ENCODE assay signal across 7 cellular contexts in genomic region chr5:176006819-176007218, GRCh38. TPM values are rescaled to one million over a fixed set of nuclear protein-coding genes. Genes with fewer than 3 reads are reported as not detected.
DNase-seq lines count a peak whose midpoint lies in the region; ATAC-seq and TF ChIP-seq lines count a peak whose summit lies in the region.
"Not testable (repeated sequence)": the region's sequence is repeated elsewhere in the genome, so short reads cannot be mapped to it uniquely, and the experiment has no call there.

No MANE protein-coding gene starts in this region.

- not testable (repeated sequence) for H3K36me3 Mint-ChIP-seq in CD8-positive, alpha-beta T cell; activated CD4-positive, alpha-beta memory T cell treated with anti-CD3 and anti-CD28 coated beads for 36 hours; activated T-cell treated with anti-CD3 and anti-CD28 coated beads, Interleukin-2, amount 50 U/mL, for 72 hours (ENCODE audit: insufficient read depth in 2 of 2); activated naive CD4-positive, alpha-beta T cell treated with anti-CD3 and anti-CD28 coated beads, Interleukin-2, amount 50 U/mL, for 72 hours; effector memory CD8-positive, alpha-beta T cell (ENCODE audit: insufficient read depth); natural killer cell

- not testable (repeated sequence) for H3K27ac Mint-ChIP-seq in CD8-positive, alpha-beta T cell
- peak overlapping the region; percentile 74 for H3K27ac Mint-ChIP-seq in activated CD4-positive, alpha-beta memory T cell treated with anti-CD3 and anti-CD28 coated beads for 36 hours
- H3K27ac Mint-ChIP-seq in activated T-cell treated with anti-CD3 and anti-CD28 coated beads, Interleukin-2, amount 50 U/mL, for 72 hours = peak overlapping the region; percentile 95
- H3K27ac Mint-ChIP-seq in activated naive CD4-positive, alpha-beta T cell treated with anti-CD3 and anti-CD28 coated beads, Interleukin-2, amount 50 U/mL, for 72 hours = peak overlapping the region; percentile 85 to 95
- peak overlapping the region; percentile 49 to 91 for H3K27ac Mint-ChIP-seq in effector memory CD8-positive, alpha-beta T cell
- H3K27ac Mint-ChIP-seq in natural killer cell = peak overlapping the region; percentile 48 to 59

- not testable (repeated sequence) for TF ChIP-seq CTCF in CD8-positive, alpha-beta T cell (IDR thresholded peaks at IDR 0.05); IMR-90 (conservative IDR thresholded peaks at IDR 0.05; ENCODE audit: low read depth, low read length); natural killer cell (IDR thresholded peaks at IDR 0.05)

- not testable (repeated sequence) for BruUV-seq in IMR-90 (replicated peaks; lab: Mats Ljungman, UMichigan)

- H3K27me3 ChIP-seq in CD8-positive, alpha-beta T cell (ENCODE audit: insufficient read depth, low read length); IMR-90 (ENCODE audit: control insufficient read depth, insufficient read depth, low read length): not testable (repeated sequence)

- H2AFZ ChIP-seq in IMR-90 (replicated peaks; ENCODE audit: low read length, poor library complexity) = not testable (repeated sequence)

- ATAC-seq in CD8-positive, alpha-beta T cell; IMR-90 (ENCODE audit: low read depth); activated T-cell treated with anti-CD3 and anti-CD28 coated beads, Interleukin-2, amount 50 U/mL, for 72 hours (replicated peaks in 1 of 2); activated naive CD4-positive, alpha-beta T cell treated with anti-CD3 and anti-CD28 coated beads, Interleukin-2, amount 50 U/mL, for 72 hours; effector memory CD8-positive, alpha-beta T cell (replicated peaks); natural killer cell: not testable (repeated sequence)

- dilution Hi-C loops in IMR-90 (cut with HindIII; ENCODE audit: low sequenced_read_pairs, unreplicated experiment) = not testable (repeated sequence)

- intact Hi-C loops in CD8-positive, alpha-beta T cell (cut with DNase I, micrococcal nuclease); IMR-90 (cut with micrococcal nuclease); activated CD4-positive, alpha-beta memory T cell treated with anti-CD3 and anti-CD28 coated beads for 36 hours (cut with micrococcal nuclease); natural killer cell (cut with micrococcal nuclease): not testable (repeated sequence)

- H2BK15ac ChIP-seq in IMR-90 (ENCODE audit: low read depth, low read length) = not testable (repeated sequence)

- not testable (repeated sequence) for H2BK20ac ChIP-seq in IMR-90 (ENCODE audit: low read depth, low read length)

- not testable (repeated sequence) for H3K9me3 ChIP-seq in CD8-positive, alpha-beta T cell (ENCODE audit: low read length); IMR-90 (ENCODE audit: control insufficient read depth, insufficient read depth, low read length)

- H3K23ac ChIP-seq in IMR-90 (ENCODE audit: low read depth, low read length) = not testable (repeated sequence)

- CTCF ChIA-PET in CD8-positive, alpha-beta T cell (lab: Charles Lee); IMR-90 (lab: Yijun Ruan, JAX); activated CD4-positive, alpha-beta memory T cell treated with anti-CD3 and anti-CD28 coated beads for 36 hours (lab: Charles Lee): not testable (repeated sequence)

- H3K9ac ChIP-seq in IMR-90 (ENCODE audit: low read depth, low read length) = not testable (repeated sequence)

- not testable (repeated sequence) for H4K91ac ChIP-seq in IMR-90 (ENCODE audit: insufficient read depth, low read depth, low read length)

- H2BK120ac ChIP-seq in IMR-90 (ENCODE audit: low read depth, low read length) = not testable (repeated sequence)

- not testable (repeated sequence) for H3K27ac ChIP-seq in CD8-positive, alpha-beta T cell (ENCODE audit: low read depth, low read length); IMR-90 (ENCODE audit: insufficient read depth, low read length)

- POLR2A ChIA-PET in CD8-positive, alpha-beta T cell (lab: Charles Lee); IMR-90 (lab: Charles Lee; ENCODE audit: unreplicated experiment); activated CD4-positive, alpha-beta memory T cell treated with anti-CD3 and anti-CD28 coated beads for 36 hours (lab: Charles Lee): not testable (repeated sequence)

- H3K4me3 Mint-ChIP-seq in CD8-positive, alpha-beta T cell = peak overlapping the region; percentile 32
- H3K4me3 Mint-ChIP-seq in activated CD4-positive, alpha-beta memory T cell treated with anti-CD3 and anti-CD28 coated beads for 36 hours = peak overlapping the region; percentile 65
- H3K4me3 Mint-ChIP-seq in activated T-cell treated with anti-CD3 and anti-CD28 coated beads, Interleukin-2, amount 50 U/mL, for 72 hours = peak overlapping the region; percentile 73 to 90
- H3K4me3 Mint-ChIP-seq in effector memory CD8-positive, alpha-beta T cell = peak overlapping the region; percentile 54 to 80
- peak overlapping the region; percentile 78 for H3K4me3 Mint-ChIP-seq in natural killer cell

- peaks cover 16% of the 10 kb centered on the region for H3K4me1 Mint-ChIP-seq in CD8-positive, alpha-beta T cell (ENCODE audit: low read depth)
- peaks cover 15% of the 10 kb centered on the region for H3K4me1 Mint-ChIP-seq in activated CD4-positive, alpha-beta memory T cell treated with anti-CD3 and anti-CD28 coated beads for 36 hours (ENCODE audit: low read depth)
- peaks cover 18% of the 10 kb centered on the region for H3K4me1 Mint-ChIP-seq in activated T-cell treated with anti-CD3 and anti-CD28 coated beads, Interleukin-2, amount 50 U/mL, for 72 hours (ENCODE audit: low read depth)
- H3K4me1 Mint-ChIP-seq in effector memory CD8-positive, alpha-beta T cell (ENCODE audit: low read depth in 2 of 2) = peaks cover 8 to 11% of the 10 kb centered on the region in 2 donors
- peaks cover 10% of the 10 kb centered on the region in 2 donors for H3K4me1 Mint-ChIP-seq in natural killer cell

- not testable (repeated sequence) for H2AK5ac ChIP-seq in IMR-90 (ENCODE audit: low read depth, low read length)

- H4K20me1 ChIP-seq in IMR-90 (ENCODE audit: insufficient read depth, low read length) = not testable (repeated sequence)

- H2AK9ac ChIP-seq in IMR-90 (replicated peaks; ENCODE audit: low read depth, low read length, poor library complexity) = not testable (repeated sequence)

- not testable (repeated sequence) for H3K79me1 ChIP-seq in IMR-90 (ENCODE audit: low read depth in 1 of 2, low read length in 2 of 2)

- H3K4me1 ChIP-seq in CD8-positive, alpha-beta T cell (ENCODE audit: insufficient read depth, low read length); IMR-90 (ENCODE audit: control insufficient read depth, insufficient read depth, low read length): not testable (repeated sequence)

- H3K56ac ChIP-seq in IMR-90 (ENCODE audit: extremely low read depth, insufficient read depth, low read length) = not testable (repeated sequence)

- H3K9me1 ChIP-seq in IMR-90 (ENCODE audit: insufficient read depth, low read length) = not testable (repeated sequence)

- not testable (repeated sequence) for H3K27me3 Mint-ChIP-seq in CD8-positive, alpha-beta T cell (ENCODE audit: low read depth); activated CD4-positive, alpha-beta memory T cell treated with anti-CD3 and anti-CD28 coated beads for 36 hours; activated T-cell treated with anti-CD3 and anti-CD28 coated beads, Interleukin-2, amount 50 U/mL, for 72 hours (ENCODE audit: low read depth); effector memory CD8-positive, alpha-beta T cell; natural killer cell (ENCODE audit: low read depth in 2 of 2)

- TF ChIP-seq POLR2A in IMR-90 (IDR thresholded peaks at IDR 0.05; ENCODE audit: low read depth, low read length) = not testable (repeated sequence)

- not testable (repeated sequence) for H3K4me3 ChIP-seq in CD8-positive, alpha-beta T cell (ENCODE audit: low read depth, low read length); IMR-90 (ENCODE audit: insufficient read depth, low read depth, low read length)

- not testable (repeated sequence) for H3K14ac ChIP-seq in IMR-90 (replicated peaks; ENCODE audit: low read depth, low read length)

- 83% methylated on average over 2 of the region's 13 CpGs; no CpG with 5 or more reads in 1 of the 2 experiments for WGBS in IMR-90 (ENCODE audit: extremely low coverage in 2 of 2, insufficient read length in 1 of 2), 2 experiments

- not testable (repeated sequence) for H3K4me2 ChIP-seq in IMR-90 (ENCODE audit: low read depth, low read length)

- not testable (repeated sequence) for H3K9me3 Mint-ChIP-seq in CD8-positive, alpha-beta T cell; activated CD4-positive, alpha-beta memory T cell treated with anti-CD3 and anti-CD28 coated beads for 36 hours; activated T-cell treated with anti-CD3 and anti-CD28 coated beads, Interleukin-2, amount 50 U/mL, for 72 hours; activated naive CD4-positive, alpha-beta T cell treated with anti-CD3 and anti-CD28 coated beads, Interleukin-2, amount 50 U/mL, for 72 hours; effector memory CD8-positive, alpha-beta T cell; natural killer cell

- DNase-seq in CD8-positive, alpha-beta T cell; activated CD4-positive, alpha-beta memory T cell treated with anti-CD3 and anti-CD28 coated beads for 36 hours; activated T-cell treated with anti-CD3 and anti-CD28 coated beads, Interleukin-2, amount 50 U/mL, for 72 hours; activated naive CD4-positive, alpha-beta T cell treated with anti-CD3 and anti-CD28 coated beads, Interleukin-2, amount 50 U/mL, for 72 hours (ENCODE audit: low spot score in 2 of 2); effector memory CD8-positive, alpha-beta T cell; natural killer cell: not testable (repeated sequence)
- DNase-seq in IMR-90 = peak; percentile 0

- in situ Hi-C loops in IMR-90 (cut with MboI; ENCODE audit: low sequenced_read_pairs) = not testable (repeated sequence)

- H4K8ac ChIP-seq in IMR-90 (ENCODE audit: low read depth in 2 of 2, low read length in 2 of 2) = not testable (repeated sequence)

- not testable (repeated sequence) for H4K5ac ChIP-seq in IMR-90 (ENCODE audit: low read depth, low read length)

- not testable (repeated sequence) for H3K36me3 ChIP-seq in CD8-positive, alpha-beta T cell (ENCODE audit: insufficient read depth, low read length); IMR-90 (ENCODE audit: control insufficient read depth, insufficient read depth, low read length)

- not testable (repeated sequence) for H2BK5ac ChIP-seq in IMR-90 (ENCODE audit: low read depth, low read length, poor library complexity, severe bottlenecking)

- H3K4ac ChIP-seq in IMR-90 (ENCODE audit: low read depth, low read length) = not testable (repeated sequence)

- not testable (repeated sequence) for TF ChIP-seq RAD21 in IMR-90 (IDR thresholded peaks at IDR 0.05; ENCODE audit: low read length)

- not testable (repeated sequence) for H3K18ac ChIP-seq in IMR-90 (ENCODE audit: low read depth, low read length)

RNA-seq across cellular contexts. Expression of gene THOC3, which starts 38.7 kb away (rescaled TPM):
- total RNA-seq in CD8-positive, alpha-beta T cell = 10 to 100 TPM; 17.5 to 22.4 TPM
- 64.7 and 114 TPM in 2 replicates for total RNA-seq in IMR-90 (2012; rRNA removed)
- polyA plus RNA-seq in IMR-90 (2012; rRNA removed) = 65.0 and 87.9 TPM in 2 replicates
- 36.1 and 51.5 TPM in 2 replicates for polyA plus RNA-seq in IMR-90 (2012; cell fraction: cytosol; rRNA removed)
- 11.2 and 23.1 TPM in 2 replicates for polyA plus RNA-seq in IMR-90 (2012; cell fraction: nucleus; rRNA removed; ENCODE audit: low replicate concordance)
- 100 to 1,000 TPM; 139 to 148 TPM for total RNA-seq in activated CD4-positive, alpha-beta memory T cell treated with anti-CD3 and anti-CD28 coated beads for 36 hours
- total RNA-seq in activated T-cell treated with anti-CD3 and anti-CD28 coated beads, Interleukin-2, amount 50 U/mL, for 72 hours = 10 to 100 TPM; 47.8 to 67.8 TPM
- 100 to 1,000 TPM; 120 to 141 TPM for total RNA-seq in activated naive CD4-positive, alpha-beta T cell treated with anti-CD3 and anti-CD28 coated beads, Interleukin-2, amount 50 U/mL, for 72 hours
- 10 to 100 TPM; 14.3 to 21.0 (median 16.9) TPM for total RNA-seq in natural killer cell
